In genomic region chr5:124725622-124726258, GRCh38 we compare ENCODE assay signal across 2 cellular contexts.
TF ChIP-seq lines count a peak whose summit lies in the region.

No MANE protein-coding gene starts in this region.

TF ChIP-seq in liver, 16 proteins besides CTCF, POLR2A, EP300 and RAD21:
- peak; percentile 25 for TF ChIP-seq REST (IDR thresholded peaks at IDR 0.05)
- TF ChIP-seq TAF1 (conservative IDR thresholded peaks at IDR 0.05): no peak
- no peak for TF ChIP-seq MAX (IDR thresholded peaks at IDR 0.05)
- no peak for TF ChIP-seq NR2F2 (IDR thresholded peaks at IDR 0.05)
- TF ChIP-seq HNF4A (conservative IDR thresholded peaks at IDR 0.05): peak; percentile 26 to 40
- peak; percentile 76 to 79 for TF ChIP-seq RXRA (IDR thresholded peaks at IDR 0.05)
- no peak for TF ChIP-seq JUND (IDR thresholded peaks at IDR 0.05)
- peak; percentile 14 for TF ChIP-seq ZBTB33 (IDR thresholded peaks at IDR 0.05)
- TF ChIP-seq EGR1 (IDR thresholded peaks at IDR 0.05; ENCODE audit: low read depth in 2 of 2): no peak
- no peak for TF ChIP-seq ATF3 (IDR thresholded peaks at IDR 0.05)

TF ChIP-seq in HepG2, 621 proteins besides CTCF, POLR2A, EP300 and RAD21 (continued from another document):
- TF ChIP-seq ZNF704 (CRISPR knock-in tag; IDR thresholded peaks at IDR 0.05; ENCODE audit: borderline replicate concordance): no peak
